In the genomic region with DNA sequence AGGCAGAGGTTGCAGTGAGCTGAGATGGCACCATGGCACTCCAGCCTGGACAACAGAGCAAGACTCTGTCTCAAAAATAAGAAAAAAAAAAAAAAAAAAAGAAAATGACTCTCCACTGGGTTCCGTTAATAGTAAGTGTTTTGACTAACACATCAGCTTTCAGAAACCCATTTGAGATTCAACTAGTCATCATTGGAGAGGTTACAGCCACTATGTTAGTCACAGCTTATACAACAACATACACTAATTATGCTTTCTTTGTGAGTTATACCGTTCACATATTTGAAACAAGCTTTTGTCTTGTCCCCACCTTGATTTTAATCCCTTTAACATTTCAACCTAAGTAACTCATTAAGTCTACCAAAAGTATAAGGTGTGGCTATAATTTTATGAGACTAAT, we compare ENCODE assay signal across 19 cellular contexts. TPM values are rescaled to one million over a fixed set of nuclear protein-coding genes. Genes with fewer than 3 reads are reported as not detected.
DNase-seq lines count a peak whose midpoint lies in the region; ATAC-seq and TF ChIP-seq lines count a peak whose summit lies in the region.
"Had no signal": no experiment of that assay in that cellular context is flagged by ENCODE, and none has a peak within 500 bp of the region (broad histone marks: within the 10 kb centered on the region; RNA-seq: fewer than 3 reads in every experiment).

No MANE protein-coding gene starts in this region.

- peak overlapping the region; percentile 94 for H3K27ac Mint-ChIP-seq in activated CD4-positive, alpha-beta T cell treated with anti-CD3 and anti-CD28 coated beads for 36 hours
- peak overlapping the region; percentile 89 for H3K27ac Mint-ChIP-seq in activated naive CD8-positive, alpha-beta T cell treated with anti-CD3 and anti-CD28 coated beads, Interleukin-2, amount 50 U/mL, for 24 hours
- no peak overlapping the region for H3K27ac Mint-ChIP-seq in neural progenitor cell
- H3K27ac Mint-ChIP-seq: IgD-negative memory B cell had no signal

- intact Hi-C loops in activated CD4-positive, alpha-beta T cell treated with anti-CD3 and anti-CD28 coated beads for 36 hours (cut with DNase I, micrococcal nuclease) = loop anchor here in 1 of 2 experiments (1.0 to 5.0 kb wide), 3 partner anchors 11 to 584 kb away; partner anchors contain the start of gene RPL34

- H2AFZ ChIP-seq in OCI-LY1 (ENCODE audit: low read length) = no peak overlapping the region
- H2AFZ ChIP-seq in neural progenitor cell (replicated peaks) = no peak overlapping the region

- H3K79me2 ChIP-seq in OCI-LY1 (ENCODE audit: insufficient read depth, low read length) (no peaks in the 10 kb centered on the region), neural progenitor cell (ENCODE audit: low read depth) (no peaks in the 10 kb centered on the region)

- H3K9me3 Mint-ChIP-seq in activated CD4-positive, alpha-beta T cell treated with anti-CD3 and anti-CD28 coated beads for 36 hours (ENCODE audit: low read depth) = peaks cover 4% of the 10 kb centered on the region
- H3K9me3 Mint-ChIP-seq in activated naive CD8-positive, alpha-beta T cell treated with anti-CD3 and anti-CD28 coated beads, Interleukin-2, amount 50 U/mL, for 24 hours = no peaks in the 10 kb centered on the region
- peaks cover 2% of the 10 kb centered on the region for H3K9me3 Mint-ChIP-seq in neural progenitor cell
- H3K9me3 Mint-ChIP-seq: IgD-negative memory B cell had no signal

- TF ChIP-seq CTCF in OCI-LY1 (IDR thresholded peaks at IDR 0.05; ENCODE audit: low read length) = no peak
- no peak for TF ChIP-seq CTCF in neural progenitor cell (IDR thresholded peaks at IDR 0.05)
- TF ChIP-seq CTCF in GM10266 (IDR thresholded peaks at IDR 0.05; ENCODE audit: control insufficient read depth, insufficient read depth, low read depth, missing control alignments) = no peak

- no peaks in the 10 kb centered on the region for H3K27me3 Mint-ChIP-seq in activated CD4-positive, alpha-beta T cell treated with anti-CD3 and anti-CD28 coated beads for 36 hours
- H3K27me3 Mint-ChIP-seq in activated naive CD8-positive, alpha-beta T cell treated with anti-CD3 and anti-CD28 coated beads, Interleukin-2, amount 50 U/mL, for 24 hours = no peaks in the 10 kb centered on the region
- H3K27me3 Mint-ChIP-seq in neural progenitor cell (ENCODE audit: insufficient read depth, low read depth) = no peaks in the 10 kb centered on the region
- H3K27me3 Mint-ChIP-seq: IgD-negative memory B cell had no signal

- H3K9me2 ChIP-seq in OCI-LY1 (ENCODE audit: low read depth, low read length) = no peaks in the 10 kb centered on the region

- H4K20me1 ChIP-seq in BLaER1 (no peaks in the 10 kb centered on the region), OCI-LY1 (ENCODE audit: insufficient read depth, low read length) (no peaks in the 10 kb centered on the region), neural progenitor cell (ENCODE audit: low read depth) (peaks cover 1% of the 10 kb centered on the region)
- H4K20me1 ChIP-seq: BLaER1 treated with 17β-estradiol and CSF1 and Interleukin-3, amounts not matched to agents 10 nM and 100 nM had no signal

- H3F3A ChIP-seq in OCI-LY1 (ENCODE audit: insufficient read depth, low read length) = peaks cover 4% of the 10 kb centered on the region; the same call in 1 of the 2 replicates
- peaks cover 1% of the 10 kb centered on the region for H3F3A ChIP-seq in neural progenitor cell (ENCODE audit: low read depth)

- H3K36me3 Mint-ChIP-seq in activated CD4-positive, alpha-beta T cell treated with anti-CD3 and anti-CD28 coated beads for 36 hours (ENCODE audit: low read depth) = peaks cover 29% of the 10 kb centered on the region
- H3K36me3 Mint-ChIP-seq in activated naive CD8-positive, alpha-beta T cell treated with anti-CD3 and anti-CD28 coated beads, Interleukin-2, amount 50 U/mL, for 24 hours (ENCODE audit: low read depth) = peaks cover 19% of the 10 kb centered on the region
- peaks cover 11% of the 10 kb centered on the region for H3K36me3 Mint-ChIP-seq in neural progenitor cell

- no peak overlapping the region for H3K4me3 ChIP-seq in BLaER1
- peak overlapping the region; percentile 8 for H3K4me3 ChIP-seq in OCI-LY1 (ENCODE audit: low read depth, low read length, poor library complexity, severe bottlenecking)
- no peak overlapping the region for H3K4me3 ChIP-seq in neural progenitor cell
- H3K4me3 ChIP-seq: BLaER1 treated with 17β-estradiol and CSF1 and Interleukin-3, amounts not matched to agents 10 nM and 100 nM; GM12878 had no signal

- H3K36me3 ChIP-seq in BLaER1 = peaks cover 9% of the 10 kb centered on the region
- peaks cover 25% of the 10 kb centered on the region for H3K36me3 ChIP-seq in OCI-LY1 (ENCODE audit: insufficient read depth, low read length)
- no peaks in the 10 kb centered on the region for H3K36me3 ChIP-seq in neural progenitor cell

- H3K27ac ChIP-seq in BLaER1 (peak overlapping the region; percentile 90; the same call in 1 of the 2 replicates), OCI-LY1 (ENCODE audit: low read depth, low read length, poor library complexity, severe bottlenecking) (peak overlapping the region; percentile 99), neural progenitor cell (no peak overlapping the region)

- peak; percentile 80 for ATAC-seq in activated CD4-positive, alpha-beta T cell treated with anti-CD3 and anti-CD28 coated beads for 36 hours
- ATAC-seq in activated naive CD8-positive, alpha-beta T cell treated with anti-CD3 and anti-CD28 coated beads, Interleukin-2, amount 50 U/mL, for 24 hours = peak; percentile 58
- ATAC-seq: GM12878, HCT116 had no signal

- POLR2A ChIA-PET in activated CD4-positive, alpha-beta T cell treated with anti-CD3 and anti-CD28 coated beads for 36 hours (lab: Charles Lee) = interaction anchor here (0.7 to 1.2 kb wide), 4 partner anchors 8 to 440 kb away, joined by 3 to 4 read pairs (median 3); no protein-coding TSS in a partner anchor

- no peak overlapping the region for H3K4me3 Mint-ChIP-seq in activated CD4-positive, alpha-beta T cell treated with anti-CD3 and anti-CD28 coated beads for 36 hours
- H3K4me3 Mint-ChIP-seq in activated naive CD8-positive, alpha-beta T cell treated with anti-CD3 and anti-CD28 coated beads, Interleukin-2, amount 50 U/mL, for 24 hours = no peak overlapping the region
- no peak overlapping the region for H3K4me3 Mint-ChIP-seq in neural progenitor cell
- H3K4me3 Mint-ChIP-seq: IgD-negative memory B cell had no signal

- peaks cover 47% of the 10 kb centered on the region for H3K4me1 ChIP-seq in BLaER1
- peaks cover 64% of the 10 kb centered on the region for H3K4me1 ChIP-seq in OCI-LY1 (ENCODE audit: insufficient read depth, low read length, severe bottlenecking)
- peaks cover under 1% of the 10 kb centered on the region for H3K4me1 ChIP-seq in neural progenitor cell

- CTCF ChIA-PET in activated CD4-positive, alpha-beta T cell treated with anti-CD3 and anti-CD28 coated beads for 36 hours (lab: Charles Lee) = interaction anchor here (1.0 kb wide), 1 partner anchor 8 kb away, joined by 4 read pairs; no protein-coding TSS in a partner anchor

- DNase-seq in activated CD4-positive, alpha-beta T cell treated with anti-CD3 and anti-CD28 coated beads for 36 hours = no peak
- no peak for DNase-seq in activated CD4-positive, alpha-beta T cell treated with anti-CD3 and anti-CD28 coated beads for 1 hour
- no peak for DNase-seq in activated naive CD8-positive, alpha-beta T cell treated with anti-CD3 and anti-CD28 coated beads, Interleukin-2, amount 50 U/mL, for 24 hours
- DNase-seq in neural progenitor cell (ENCODE audit: low spot score) (no peak), activated gamma-delta T cell treated with Interleukin-2 at 50 U/mL for 16 hours (no peak), GM10266 (ENCODE audit: extremely low spot score) (no peak)
- DNase-seq: 8988T, COR-L47, MV-4-11, NCI-H1417 treated with DMSO at 0.1 percent for 48 hours, NCI-H2029, NCI-H510A, RPMI8226 had no signal

- no peak overlapping the region for H3K9ac ChIP-seq in BLaER1
- H3K9ac ChIP-seq in OCI-LY1 (ENCODE audit: low read length) = peak overlapping the region; percentile 56
- H3K9ac ChIP-seq in neural progenitor cell = no peak overlapping the region
- H3K9ac ChIP-seq: BLaER1 treated with 17β-estradiol and CSF1 and Interleukin-3, amounts not matched to agents 10 nM and 100 nM had no signal

- H3K9me3 ChIP-seq in BLaER1 (no peaks in the 10 kb centered on the region), OCI-LY1 (ENCODE audit: low read length) (no peaks in the 10 kb centered on the region), neural progenitor cell (ENCODE audit: low read depth) (no peaks in the 10 kb centered on the region)

- peaks cover 57% of the 10 kb centered on the region for H3K4me1 Mint-ChIP-seq in activated CD4-positive, alpha-beta T cell treated with anti-CD3 and anti-CD28 coated beads for 36 hours
- peaks cover 60% of the 10 kb centered on the region for H3K4me1 Mint-ChIP-seq in activated naive CD8-positive, alpha-beta T cell treated with anti-CD3 and anti-CD28 coated beads, Interleukin-2, amount 50 U/mL, for 24 hours
- H3K4me1 Mint-ChIP-seq in neural progenitor cell = peaks cover 2% of the 10 kb centered on the region

- H3K4me2 ChIP-seq in BLaER1 (no peak overlapping the region), OCI-LY1 (ENCODE audit: low read length) (peak overlapping the region; percentile 52), neural progenitor cell (no peak overlapping the region)

- no peaks in the 10 kb centered on the region for H3K27me3 ChIP-seq in BLaER1
- H3K27me3 ChIP-seq in OCI-LY1 (ENCODE audit: insufficient read depth, low read length) = no peaks in the 10 kb centered on the region
- H3K27me3 ChIP-seq in neural progenitor cell = no peaks in the 10 kb centered on the region
- H3K27me3 ChIP-seq: BLaER1 treated with 17β-estradiol and CSF1 and Interleukin-3, amounts not matched to agents 10 nM and 100 nM had no signal

RNA-seq across cellular contexts. Expression of gene HADH, which starts 48.2 kb away (rescaled TPM):
- total RNA-seq in activated CD4-positive, alpha-beta T cell treated with anti-CD3 and anti-CD28 coated beads for 36 hours = 10 to 100 TPM; 58.4 to 60.8 TPM
- total RNA-seq in neural progenitor cell (ENCODE audit: low replicate concordance) = 37.2 and 49.9 TPM in 2 replicates
